In genomic region chr4:89275587-89275986, GRCh38 we compare ENCODE assay signal across 1 cellular context.
TF ChIP-seq lines count a peak whose summit lies in the region.

No MANE protein-coding gene starts in this region.

TF ChIP-seq in A549, 52 proteins besides CTCF, POLR2A, EP300 and RAD21 (continued from another document):
- no peak for TF ChIP-seq HMGXB4 (CRISPR knock-in tag; IDR thresholded peaks at IDR 0.05; ENCODE audit: borderline replicate concordance)
- no peak for TF ChIP-seq RNF2 (IDR thresholded peaks at IDR 0.05; ENCODE audit: borderline replicate concordance, low read depth)
- TF ChIP-seq FOSL2 (IDR thresholded peaks at IDR 0.05) = peak; percentile 48; the same call in 1 of the 2 replicates
- TF ChIP-seq FOSL2 (CRISPR knock-in tag; IDR thresholded peaks at IDR 0.05) = peak; percentile 87
- TF ChIP-seq FOSB (CRISPR knock-in tag; IDR thresholded peaks at IDR 0.05) = 0 out of 2 replicates have a peak, but pooled peaks have one; percentile 73
- TF ChIP-seq EHF (CRISPR knock-in tag; IDR thresholded peaks at IDR 0.05) = peak; percentile 84; the same call in 1 of the 2 replicates
- no peak for TF ChIP-seq POLR2AphosphoS2 (conservative IDR thresholded peaks at IDR 0.05; ENCODE audit: low read length)
- no peak for TF ChIP-seq CBX8 (IDR thresholded peaks at IDR 0.05)
- peak; percentile 100 for TF ChIP-seq GATA3 (IDR thresholded peaks at IDR 0.05; ENCODE audit: borderline replicate concordance)
- TF ChIP-seq TP53 (CRISPR knock-in tag; IDR thresholded peaks at IDR 0.05) = no peak
- no peak for TF ChIP-seq MAFK (IDR thresholded peaks at IDR 0.05; ENCODE audit: partially characterized antibody)
- TF ChIP-seq, protein P1, sequence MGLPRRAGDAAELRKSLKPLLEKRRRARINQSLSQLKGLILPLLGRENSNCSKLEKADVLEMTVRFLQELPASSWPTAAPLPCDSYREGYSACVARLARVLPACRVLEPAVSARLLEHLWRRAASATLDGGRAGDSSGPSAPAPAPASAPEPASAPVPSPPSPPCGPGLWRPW (IDR thresholded peaks at IDR 0.05) = peak; percentile 73
- peak; percentile 96 for TF ChIP-seq JUN (IDR thresholded peaks at IDR 0.05)
- TF ChIP-seq, protein P2, sequence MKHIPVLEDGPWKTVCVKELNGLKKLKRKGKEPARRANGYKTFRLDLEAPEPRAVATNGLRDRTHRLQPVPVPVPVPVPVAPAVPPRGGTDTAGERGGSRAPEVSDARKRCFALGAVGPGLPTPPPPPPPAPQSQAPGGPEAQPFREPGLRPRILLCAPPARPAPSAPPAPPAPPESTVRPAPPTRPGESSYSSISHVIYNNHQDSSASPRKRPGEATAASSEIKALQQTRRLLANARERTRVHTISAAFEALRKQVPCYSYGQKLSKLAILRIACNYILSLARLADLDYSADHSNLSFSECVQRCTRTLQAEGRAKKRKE (CRISPR knock-in tag; IDR thresholded peaks at IDR 0.05; ENCODE audit: low read depth) = peak; percentile 73; the same call in 1 of the 2 replicates
- TF ChIP-seq JUNB (IDR thresholded peaks at IDR 0.05) = peak; percentile 88
- TF ChIP-seq HOXA7 (CRISPR knock-in tag; IDR thresholded peaks at IDR 0.05) = peak; percentile 90
- TF ChIP-seq HOXB5 (CRISPR knock-in tag; IDR thresholded peaks at IDR 0.05) = peak; percentile 83; the same call in 1 of the 2 replicates
- TF ChIP-seq, protein P3, sequence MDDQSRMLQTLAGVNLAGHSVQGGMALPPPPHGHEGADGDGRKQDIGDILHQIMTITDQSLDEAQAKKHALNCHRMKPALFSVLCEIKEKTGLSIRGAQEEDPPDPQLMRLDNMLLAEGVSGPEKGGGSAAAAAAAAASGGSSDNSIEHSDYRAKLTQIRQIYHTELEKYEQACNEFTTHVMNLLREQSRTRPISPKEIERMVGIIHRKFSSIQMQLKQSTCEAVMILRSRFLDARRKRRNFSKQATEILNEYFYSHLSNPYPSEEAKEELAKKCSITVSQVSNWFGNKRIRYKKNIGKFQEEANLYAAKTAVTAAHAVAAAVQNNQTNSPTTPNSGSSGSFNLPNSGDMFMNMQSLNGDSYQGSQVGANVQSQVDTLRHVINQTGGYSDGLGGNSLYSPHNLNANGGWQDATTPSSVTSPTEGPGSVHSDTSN (IDR thresholded peaks at IDR 0.05) = peak; percentile 62
- peak; percentile 73; the same call in 1 of the 2 replicates for TF ChIP-seq HOXB13 (CRISPR knock-in tag; IDR thresholded peaks at IDR 0.05; ENCODE audit: low read depth)
- TF ChIP-seq RARB (CRISPR knock-in tag; IDR thresholded peaks at IDR 0.05) = peak; percentile 65; the same call in 1 of the 2 replicates
- TF ChIP-seq MYC (IDR thresholded peaks at IDR 0.05; ENCODE audit: borderline replicate concordance, low read length) = no peak
- TF ChIP-seq, protein P4, sequence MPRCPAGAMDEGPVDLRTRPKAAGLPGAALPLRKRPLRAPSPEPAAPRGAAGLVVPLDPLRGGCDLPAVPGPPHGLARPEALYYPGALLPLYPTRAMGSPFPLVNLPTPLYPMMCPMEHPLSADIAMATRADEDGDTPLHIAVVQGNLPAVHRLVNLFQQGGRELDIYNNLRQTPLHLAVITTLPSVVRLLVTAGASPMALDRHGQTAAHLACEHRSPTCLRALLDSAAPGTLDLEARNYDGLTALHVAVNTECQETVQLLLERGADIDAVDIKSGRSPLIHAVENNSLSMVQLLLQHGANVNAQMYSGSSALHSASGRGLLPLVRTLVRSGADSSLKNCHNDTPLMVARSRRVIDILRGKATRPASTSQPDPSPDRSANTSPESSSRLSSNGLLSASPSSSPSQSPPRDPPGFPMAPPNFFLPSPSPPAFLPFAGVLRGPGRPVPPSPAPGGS (IDR thresholded peaks at IDR 0.05) = peak; percentile 91; the same call in 2 of the 3 replicates
- no peak for TF ChIP-seq KDM1A (IDR thresholded peaks at IDR 0.05; ENCODE audit: low read depth)
- peak; percentile 85; the same call in 1 of the 2 replicates for TF ChIP-seq FOXS1 (CRISPR knock-in tag; IDR thresholded peaks at IDR 0.05)
- TF ChIP-seq, protein P5, sequence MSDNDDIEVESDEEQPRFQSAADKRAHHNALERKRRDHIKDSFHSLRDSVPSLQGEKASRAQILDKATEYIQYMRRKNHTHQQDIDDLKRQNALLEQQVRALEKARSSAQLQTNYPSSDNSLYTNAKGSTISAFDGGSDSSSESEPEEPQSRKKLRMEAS (IDR thresholded peaks at IDR 0.05) = peak; percentile 68; the same call in 1 of the 2 replicates
- TF ChIP-seq ESRRA (IDR thresholded peaks at IDR 0.05; ENCODE audit: borderline replicate concordance, low read length) = peak; percentile 50; the same call in 1 of the 2 replicates
- no peak for TF ChIP-seq ZFP36 (IDR thresholded peaks at IDR 0.05; ENCODE audit: borderline replicate concordance, partially characterized antibody)
- TF ChIP-seq SMC3 (IDR thresholded peaks at IDR 0.05) = peak; percentile 50; the same call in 2 of the 3 replicates
- no peak for TF ChIP-seq NR3C1 (IDR thresholded peaks at IDR 0.05)
- TF ChIP-seq CHD2 (IDR thresholded peaks at IDR 0.05; ENCODE audit: low read length, partially characterized antibody) = peak; percentile 22
